24 cellular contexts compared by ENCODE assay signal in genomic region chr13:20389696-20390525, GRCh38.
A peak's percentile ranks its signal among the peaks of the same experiment; 100 is the strongest.
DNase-seq lines count a peak whose midpoint lies in the region; ATAC-seq, FAIRE-seq and TF ChIP-seq lines count a peak whose summit lies in the region.
"Had no signal": no experiment of that assay in that cellular context is flagged by ENCODE, and none has a peak within 500 bp of the region (broad histone marks: within the 10 kb centered on the region; RNA-seq: fewer than 3 reads in every experiment).

No MANE protein-coding gene starts in this region.

- no peak for ATAC-seq in GM18907 (IDR thresholded peaks at IDR 0.05; ENCODE audit: unreplicated experiment)
- ATAC-seq: PC-3 had no signal

- H3K4me2 ChIP-seq in H1 (ENCODE audit: insufficient read depth in 1 of 2, low read depth in 2 of 2, low read length in 2 of 2), result no peak overlapping the region
- H3K4me2 ChIP-seq: BLaER1 had no signal

- H3K4me1 ChIP-seq in H1 (replicated peaks in 1 of 4; ENCODE audit: control insufficient read depth in 3 of 4, insufficient read depth in 4 of 4, low read length in 3 of 4), result peaks cover 0 to 3% (median 0%) of the 10 kb centered on the region in 4 experiments; a peak in 1 of 7 replicates
- H3K4me1 ChIP-seq: SJCRH30 had no signal

- no peak for TF ChIP-seq POLR2A in H1 (IDR thresholded peaks at IDR 0.05; ENCODE audit: control extremely low read depth in 1 of 2, low read depth in 2 of 2, low read length in 2 of 2)

- peaks cover 15% of the 10 kb centered on the region for H3K9me3 Mint-ChIP-seq in nephron progenitor cell
- H3K9me3 Mint-ChIP-seq: CD4-positive, alpha-beta memory T cell had no signal

- no peaks in the 10 kb centered on the region for H3K4me1 Mint-ChIP-seq in nephron progenitor cell
- H3K4me1 Mint-ChIP-seq: H9 had no signal

- H3K27ac Mint-ChIP-seq in nephron progenitor cell, result peak overlapping the region; percentile 6
- H3K27ac Mint-ChIP-seq: H9 had no signal

- FAIRE-seq in H1 (lab: Jason Lieb, UNC), result no peak
- FAIRE-seq: GM12891, GM18507, HTR-8/SVneo had no signal

- no peak overlapping the region for H3K14ac ChIP-seq in H1 (ENCODE audit: insufficient read length)

- no peak overlapping the region for H3K4me3 Mint-ChIP-seq in nephron progenitor cell
- H3K4me3 Mint-ChIP-seq: CD4-positive, alpha-beta memory T cell; H9 had no signal

- H4K91ac ChIP-seq in H1 (replicated peaks; ENCODE audit: insufficient read length, low read length), result no peak overlapping the region

- H4K8ac ChIP-seq in H1 (ENCODE audit: extremely low read depth, insufficient read depth, low read length), result no peak overlapping the region

- H3K4me3 ChIP-seq in H1 (ENCODE audit: extremely low read depth in 1 of 4, insufficient read depth in 2 of 4, low read depth in 3 of 4, low read length in 4 of 4), result no peak overlapping the region
- H3K4me3 ChIP-seq: BLaER1, SJCRH30 had no signal

- peaks cover 5% of the 10 kb centered on the region for H3K27me3 Mint-ChIP-seq in nephron progenitor cell (ENCODE audit: low read depth, poor library complexity)
- H3K27me3 Mint-ChIP-seq: CD4-positive, alpha-beta memory T cell had no signal

- H3K27me3 ChIP-seq in H1 (replicated peaks in 1 of 4; ENCODE audit: control insufficient read depth in 3 of 4, extremely low read depth in 1 of 4, insufficient read depth in 3 of 4, low read length in 3 of 4), result no peaks in the 10 kb centered on the region
- H3K27me3 ChIP-seq: BLaER1 had no signal

- no peak overlapping the region for H3K9ac ChIP-seq in H1 (replicated peaks in 1 of 4; ENCODE audit: extremely low read depth in 1 of 4, low read depth in 3 of 4, low read length in 3 of 4)
- H3K9ac ChIP-seq: BLaER1 had no signal

- no peaks in the 10 kb centered on the region for H3K79me2 ChIP-seq in H1 (ENCODE audit: control insufficient read depth in 1 of 2, insufficient read depth in 2 of 2, low read length in 2 of 2)

- no peak overlapping the region for H2BK5ac ChIP-seq in H1 (ENCODE audit: low read depth, low read length)

- no peak overlapping the region for H3K56ac ChIP-seq in H1 (replicated peaks; ENCODE audit: insufficient read length, low read depth, low read length)

- peak; percentile 52 for DNase-seq in ELF-1 (ENCODE audit: low read depth, low spot score)
- DNase-seq in RWPE1 (ENCODE audit: low spot score), result no peak
- DNase-seq in H1 (ENCODE audit: low read depth in 1 of 2, low spot score in 2 of 2), result no peak
- no peak for DNase-seq in nephron progenitor cell
- DNase-seq in NCI-H2107 (lab: John Stamatoyannopoulos, UW), result no peak
- no peak for DNase-seq in GM13976 (ENCODE audit: low spot score)
- no peak for DNase-seq in kidney glomerular epithelial cell (lab: John Stamatoyannopoulos, UW)
- DNase-seq: CD4-positive, alpha-beta memory T cell; DMS153; GF-D8; H9; IMR-90; Karpas-422; NCI-H1048; NCI-H1436; NCI-H1930; NCI-H526; PC-3; SJCRH30 had no signal

- H4K5ac ChIP-seq in H1 (ENCODE audit: insufficient read length, low read depth, low read length), result no peak overlapping the region

- no peak for TF ChIP-seq CTCF in RWPE1 (conservative IDR thresholded peaks at IDR 0.05; ENCODE audit: low read depth)
- TF ChIP-seq CTCF in H1 (IDR thresholded peaks at IDR 0.05; ENCODE audit: control extremely low read depth in 1 of 3, insufficient read depth in 1 of 3, low read depth in 1 of 3, low read length in 3 of 3), result no peak
- TF ChIP-seq CTCF in nephron progenitor cell (IDR thresholded peaks at IDR 0.05), result no peak
- TF ChIP-seq CTCF in GM13976 (IDR thresholded peaks at IDR 0.05; ENCODE audit: borderline replicate concordance, control extremely low read depth, extremely low read depth, insufficient read depth, missing control alignments), result no peak

- H3K36me3 Mint-ChIP-seq in nephron progenitor cell (ENCODE audit: low read depth), result no peaks in the 10 kb centered on the region
- H3K36me3 Mint-ChIP-seq: CD4-positive, alpha-beta memory T cell had no signal

- H4K20me1 ChIP-seq in H1 (replicated peaks in 1 of 2; ENCODE audit: control insufficient read depth in 1 of 2, insufficient read depth in 2 of 2, low read length in 2 of 2), result peaks cover 0 to 19% of the 10 kb centered on the region in 2 experiments
- H4K20me1 ChIP-seq: BLaER1 had no signal

- no peaks in the 10 kb centered on the region; a peak in 1 of 8 replicates for H3K36me3 ChIP-seq in H1 (ENCODE audit: control insufficient read depth in 2 of 4, insufficient read depth in 4 of 4, low read length in 3 of 4)
- H3K36me3 ChIP-seq: BLaER1, SJCRH30 had no signal

- H2AK5ac ChIP-seq in H1 (ENCODE audit: low read depth, low read length), result no peak overlapping the region

- no peak overlapping the region for H2BK15ac ChIP-seq in H1 (ENCODE audit: low read length)

- H3K18ac ChIP-seq in H1 (ENCODE audit: extremely low read depth, low read length), result no peak overlapping the region

- CTCF ChIA-PET in RWPE1 (lab: Yijun Ruan, JAX) (no interaction called here), H1 (lab: Charles Lee; ENCODE audit: partially characterized antibody) (no interaction called here)

- no peak for TF ChIP-seq EP300 in H1 (IDR thresholded peaks at IDR 0.05; ENCODE audit: borderline replicate concordance in 1 of 2, low read depth in 2 of 2, low read length in 2 of 2)

- H2BK20ac ChIP-seq in H1 (ENCODE audit: low read length), result no peak overlapping the region

- H3K27ac ChIP-seq in RWPE1, result peak overlapping the region; percentile 94; the same call in 1 of the 2 replicates
- H3K27ac ChIP-seq in H1 (ENCODE audit: low read depth, low read length), result no peak overlapping the region
- H3K27ac ChIP-seq: BLaER1, SJCRH30 had no signal

- TF ChIP-seq RAD21 in H1 (IDR thresholded peaks at IDR 0.05 in 1 of 2, conservative IDR thresholded peaks at IDR 0.05 in 1 of 2; ENCODE audit: low read depth in 2 of 2, low read length in 2 of 2), result no peak

- no peaks in the 10 kb centered on the region for H3K79me1 ChIP-seq in H1 (ENCODE audit: low read depth, low read length)

- H3K23me2 ChIP-seq in H1 (ENCODE audit: low read depth, low read length), result peaks cover 21% of the 10 kb centered on the region

- in situ Hi-C loops in GM13976 (cut with MboI; ENCODE audit: low sequenced_read_pairs, unreplicated experiment), result no loop called here

- 87% methylated on average over 12 of the region's 13 CpGs; no CpG with 5 or more reads in 1 of the 2 experiments for WGBS in H1 (ENCODE audit: extremely low coverage in 1 of 2, insufficient coverage in 1 of 2, insufficient read length in 1 of 2, insufficient replicate concordance in 2 of 2, low coverage in 1 of 2, low lambda C conversion rate in 2 of 2, missing lambda C conversion rate in 1 of 2), 2 experiments

- no peak overlapping the region for H2BK120ac ChIP-seq in H1 (replicated peaks; ENCODE audit: low read depth, low read length)

- no peaks in the 10 kb centered on the region; a peak in 1 of 4 replicates for H3K9me3 ChIP-seq in H1 (ENCODE audit: insufficient read depth in 2 of 2, low read depth in 1 of 2, low read length in 1 of 2)
- H3K9me3 ChIP-seq: SJCRH30 had no signal

- no peak overlapping the region for H2AFZ ChIP-seq in H1 (ENCODE audit: low read length)

- 0 out of 2 replicates have a peak overlapping the region, but pooled peaks have one; percentile 27 for H2BK12ac ChIP-seq in H1 (ENCODE audit: low read depth, low read length)

- POLR2A ChIA-PET in RWPE1 (lab: Yijun Ruan, JAX; ENCODE audit: low non-redundant PET), result no interaction called here
- POLR2A ChIA-PET in H1 (lab: Charles Lee; ENCODE audit: partially characterized antibody), result no interaction called here

- H3K4ac ChIP-seq in H1 (replicated peaks; ENCODE audit: insufficient read length, low read depth, low read length), result no peak overlapping the region

- no peak overlapping the region for H3K23ac ChIP-seq in H1 (ENCODE audit: insufficient read length)

TF ChIP-seq in H1, 55 proteins besides CTCF, POLR2A, EP300 and RAD21 (continues in another document):
- no peak for TF ChIP-seq SP1 (IDR thresholded peaks at IDR 0.05; ENCODE audit: low read depth, low read length)
- TF ChIP-seq SP2 (IDR thresholded peaks at IDR 0.05; ENCODE audit: low read length), result no peak
- TF ChIP-seq TCF12 (IDR thresholded peaks at IDR 0.05; ENCODE audit: low read depth, low read length), result no peak
- no peak for TF ChIP-seq POU5F1 (IDR thresholded peaks at IDR 0.05; ENCODE audit: low read depth, low read length)
- TF ChIP-seq BCL11A (IDR thresholded peaks at IDR 0.05; ENCODE audit: low read depth in 2 of 2, low read length in 2 of 2), result no peak
- no peak for TF ChIP-seq TBP (IDR thresholded peaks at IDR 0.05; ENCODE audit: low read depth, low read length)
- TF ChIP-seq USF2 (IDR thresholded peaks at IDR 0.05; ENCODE audit: low read length), result no peak
- no peak for TF ChIP-seq KDM5A (IDR thresholded peaks at IDR 0.05; ENCODE audit: low read length)
- TF ChIP-seq, protein P1, sequence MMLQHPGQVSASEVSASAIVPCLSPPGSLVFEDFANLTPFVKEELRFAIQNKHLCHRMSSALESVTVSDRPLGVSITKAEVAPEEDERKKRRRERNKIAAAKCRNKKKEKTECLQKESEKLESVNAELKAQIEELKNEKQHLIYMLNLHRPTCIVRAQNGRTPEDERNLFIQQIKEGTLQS (IDR thresholded peaks at IDR 0.05; ENCODE audit: insufficient read depth, low read depth, low read length), result no peak
- TF ChIP-seq SIN3A (conservative IDR thresholded peaks at IDR 0.05 in 1 of 2, IDR thresholded peaks at IDR 0.05 in 1 of 2; ENCODE audit: low read depth in 1 of 2, low read length in 2 of 2), result no peak
- TF ChIP-seq SIX5 (IDR thresholded peaks at IDR 0.05; ENCODE audit: low read depth, low read length), result no peak
- no peak for TF ChIP-seq CEBPB (IDR thresholded peaks at IDR 0.05; ENCODE audit: low read depth, low read length)
- TF ChIP-seq EGR1 (IDR thresholded peaks at IDR 0.05; ENCODE audit: borderline replicate concordance, low read depth, low read length), result no peak
- no peak for TF ChIP-seq TAF1 (IDR thresholded peaks at IDR 0.05; ENCODE audit: low read depth, low read length)
